ENCODE assay signal across 1 cellular context in the genomic region with DNA sequence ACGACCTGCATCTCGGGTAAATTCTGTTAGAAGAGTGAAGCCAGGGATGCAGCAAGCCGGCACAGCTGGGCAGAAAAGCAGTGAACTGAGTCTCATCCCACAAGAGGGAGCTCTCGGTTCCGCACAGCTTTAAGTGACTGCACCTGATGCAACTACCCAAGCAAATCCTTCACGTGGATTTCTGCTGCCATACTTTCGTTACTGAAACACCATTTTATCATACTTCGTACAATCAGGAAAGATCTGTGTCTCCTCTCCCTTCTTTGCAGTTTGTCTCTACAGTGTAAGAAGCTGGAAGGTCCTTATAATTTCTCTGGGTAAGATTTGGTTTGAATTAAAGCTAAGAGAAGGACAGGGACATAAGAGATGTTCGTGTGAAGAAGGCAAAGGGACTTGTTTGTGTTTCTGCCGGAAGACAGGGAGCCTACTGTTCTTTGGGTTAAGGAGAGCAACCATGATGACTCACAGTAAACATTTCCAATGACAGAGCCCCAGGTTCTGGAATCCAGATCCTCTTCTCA.
A peak's percentile ranks its signal among the peaks of the same experiment; 100 is the strongest.
TF ChIP-seq lines count a peak whose summit lies in the region.

No MANE protein-coding gene starts in this region.

TF ChIP-seq in HepG2, 621 proteins besides CTCF, POLR2A, EP300 and RAD21 (continued from another document):
- TF ChIP-seq, protein P1, sequence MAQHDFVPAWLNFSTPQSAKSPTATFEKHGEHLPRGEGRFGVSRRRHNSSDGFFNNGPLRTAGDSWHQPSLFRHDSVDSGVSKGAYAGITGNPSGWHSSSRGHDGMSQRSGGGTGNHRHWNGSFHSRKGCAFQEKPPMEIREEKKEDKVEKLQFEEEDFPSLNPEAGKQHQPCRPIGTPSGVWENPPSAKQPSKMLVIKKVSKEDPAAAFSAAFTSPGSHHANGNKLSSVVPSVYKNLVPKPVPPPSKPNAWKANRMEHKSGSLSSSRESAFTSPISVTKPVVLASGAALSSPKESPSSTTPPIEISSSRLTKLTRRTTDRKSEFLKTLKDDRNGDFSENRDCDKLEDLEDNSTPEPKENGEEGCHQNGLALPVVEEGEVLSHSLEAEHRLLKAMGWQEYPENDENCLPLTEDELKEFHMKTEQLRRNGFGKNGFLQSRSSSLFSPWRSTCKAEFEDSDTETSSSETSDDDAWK (CRISPR knock-in tag; IDR thresholded peaks at IDR 0.05): no peak
- TF ChIP-seq, protein P2, sequence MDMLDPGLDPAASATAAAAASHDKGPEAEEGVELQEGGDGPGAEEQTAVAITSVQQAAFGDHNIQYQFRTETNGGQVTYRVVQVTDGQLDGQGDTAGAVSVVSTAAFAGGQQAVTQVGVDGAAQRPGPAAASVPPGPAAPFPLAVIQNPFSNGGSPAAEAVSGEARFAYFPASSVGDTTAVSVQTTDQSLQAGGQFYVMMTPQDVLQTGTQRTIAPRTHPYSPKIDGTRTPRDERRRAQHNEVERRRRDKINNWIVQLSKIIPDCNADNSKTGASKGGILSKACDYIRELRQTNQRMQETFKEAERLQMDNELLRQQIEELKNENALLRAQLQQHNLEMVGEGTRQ (IDR thresholded peaks at IDR 0.05; ENCODE audit: low read depth, low read length): 0 out of 2 replicates have a peak, but pooled peaks have one; percentile 20
- TF ChIP-seq, protein P2 (CRISPR knock-in tag; IDR thresholded peaks at IDR 0.05; ENCODE audit: borderline replicate concordance): no peak
- TF ChIP-seq ZNF660 (CRISPR knock-in tag; IDR thresholded peaks at IDR 0.05; ENCODE audit: borderline replicate concordance, low read depth) (no peak), ZNF547 (CRISPR knock-in tag; IDR thresholded peaks at IDR 0.05) (no peak), ZBTB7B (CRISPR knock-in tag; IDR thresholded peaks at IDR 0.05) (no peak), ZNF430 (CRISPR knock-in tag; IDR thresholded peaks at IDR 0.05) (no peak), KDM4B (CRISPR knock-in tag; IDR thresholded peaks at IDR 0.05) (peak; percentile 22; the same call in 1 of the 2 replicates), ZNF335 (CRISPR knock-in tag; IDR thresholded peaks at IDR 0.05) (no peak), HHEX (CRISPR knock-in tag; IDR thresholded peaks at IDR 0.05) (no peak), ZNF563 (CRISPR knock-in tag; IDR thresholded peaks at IDR 0.05) (no peak), CAMTA2 (CRISPR knock-in tag; IDR thresholded peaks at IDR 0.05; ENCODE audit: borderline replicate concordance) (no peak), ELF3 (CRISPR knock-in tag; IDR thresholded peaks at IDR 0.05) (no peak)
- TF ChIP-seq, protein P3, sequence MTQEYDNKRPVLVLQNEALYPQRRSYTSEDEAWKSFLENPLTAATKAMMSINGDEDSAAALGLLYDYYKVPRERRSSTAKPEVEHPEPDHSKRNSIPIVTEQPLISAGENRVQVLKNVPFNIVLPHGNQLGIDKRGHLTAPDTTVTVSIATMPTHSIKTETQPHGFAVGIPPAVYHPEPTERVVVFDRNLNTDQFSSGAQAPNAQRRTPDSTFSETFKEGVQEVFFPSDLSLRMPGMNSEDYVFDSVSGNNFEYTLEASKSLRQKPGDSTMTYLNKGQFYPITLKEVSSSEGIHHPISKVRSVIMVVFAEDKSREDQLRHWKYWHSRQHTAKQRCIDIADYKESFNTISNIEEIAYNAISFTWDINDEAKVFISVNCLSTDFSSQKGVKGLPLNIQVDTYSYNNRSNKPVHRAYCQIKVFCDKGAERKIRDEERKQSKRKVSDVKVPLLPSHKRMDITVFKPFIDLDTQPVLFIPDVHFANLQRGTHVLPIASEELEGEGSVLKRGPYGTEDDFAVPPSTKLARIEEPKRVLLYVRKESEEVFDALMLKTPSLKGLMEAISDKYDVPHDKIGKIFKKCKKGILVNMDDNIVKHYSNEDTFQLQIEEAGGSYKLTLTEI (CRISPR knock-in tag; conservative IDR thresholded peaks at IDR 0.05): no peak
- TF ChIP-seq, protein P4, sequence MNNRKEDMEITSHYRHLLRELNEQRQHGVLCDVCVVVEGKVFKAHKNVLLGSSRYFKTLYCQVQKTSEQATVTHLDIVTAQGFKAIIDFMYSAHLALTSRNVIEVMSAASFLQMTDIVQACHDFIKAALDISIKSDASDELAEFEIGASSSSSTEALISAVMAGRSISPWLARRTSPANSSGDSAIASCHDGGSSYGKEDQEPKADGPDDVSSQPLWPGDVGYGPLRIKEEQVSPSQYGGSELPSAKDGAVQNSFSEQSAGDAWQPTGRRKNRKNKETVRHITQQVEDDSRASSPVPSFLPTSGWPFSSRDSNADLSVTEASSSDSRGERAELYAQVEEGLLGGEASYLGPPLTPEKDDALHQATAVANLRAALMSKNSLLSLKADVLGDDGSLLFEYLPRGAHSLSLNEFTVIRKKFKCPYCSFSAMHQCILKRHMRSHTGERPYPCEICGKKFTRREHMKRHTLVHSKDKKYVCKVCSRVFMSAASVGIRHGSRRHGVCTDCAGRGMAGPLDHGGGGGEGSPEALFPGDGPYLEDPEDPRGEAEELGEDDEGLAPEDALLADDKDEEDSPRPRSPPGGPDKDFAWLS (CRISPR knock-in tag; IDR thresholded peaks at IDR 0.05; ENCODE audit: borderline replicate concordance): no peak
- TF ChIP-seq, protein P5, sequence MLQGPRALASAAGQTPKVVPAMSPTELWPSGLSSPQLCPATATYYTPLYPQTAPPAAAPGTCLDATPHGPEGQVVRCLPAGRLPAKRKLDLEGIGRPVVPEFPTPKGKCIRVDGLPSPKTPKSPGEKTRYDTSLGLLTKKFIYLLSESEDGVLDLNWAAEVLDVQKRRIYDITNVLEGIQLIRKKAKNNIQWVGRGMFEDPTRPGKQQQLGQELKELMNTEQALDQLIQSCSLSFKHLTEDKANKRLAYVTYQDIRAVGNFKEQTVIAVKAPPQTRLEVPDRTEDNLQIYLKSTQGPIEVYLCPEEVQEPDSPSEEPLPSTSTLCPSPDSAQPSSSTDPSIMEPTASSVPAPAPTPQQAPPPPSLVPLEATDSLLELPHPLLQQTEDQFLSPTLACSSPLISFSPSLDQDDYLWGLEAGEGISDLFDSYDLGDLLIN (CRISPR knock-in tag; IDR thresholded peaks at IDR 0.05; ENCODE audit: borderline replicate concordance): no peak
